ENCODE assay signal across 1 cellular context in the genomic region with DNA sequence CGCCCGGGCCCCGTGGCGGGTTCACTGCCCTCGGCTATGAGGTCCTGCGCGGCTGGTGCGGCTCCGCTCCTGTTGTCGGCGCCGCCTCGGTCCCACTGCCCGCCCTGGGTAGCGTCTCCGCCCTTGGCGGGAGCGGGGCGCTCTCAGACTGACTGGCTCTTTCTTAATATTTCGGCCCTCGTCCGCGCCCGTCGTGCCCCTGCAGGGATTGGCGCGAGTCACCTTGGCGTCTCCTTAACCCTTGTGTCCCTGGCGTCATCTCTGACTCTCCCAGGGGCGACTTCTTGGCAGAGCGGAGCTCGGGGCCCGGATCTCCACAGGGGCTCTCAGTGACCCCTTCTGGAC.
TF ChIP-seq lines count a peak whose summit lies in the region.

No MANE protein-coding gene starts in this region.

TF ChIP-seq in HepG2, 621 proteins besides CTCF, POLR2A, EP300 and RAD21 (continues in another document):
- TF ChIP-seq ZNF572 (CRISPR knock-in tag; IDR thresholded peaks at IDR 0.05): 0 out of 2 replicates have a peak, but pooled peaks have one; percentile 52
- peak; percentile 40; the same call in 1 of the 2 replicates for TF ChIP-seq FOXJ3 (CRISPR knock-in tag; IDR thresholded peaks at IDR 0.05; ENCODE audit: borderline replicate concordance)
- TF ChIP-seq HDAC6 (IDR thresholded peaks at IDR 0.05; ENCODE audit: low read depth, low read length): 0 out of 2 replicates have a peak, but pooled peaks have one; percentile 64
- TF ChIP-seq SOX6 (IDR thresholded peaks at IDR 0.05): no peak
- peak; percentile 39; the same call in 1 of the 2 replicates for TF ChIP-seq SOX6 (CRISPR knock-in tag; IDR thresholded peaks at IDR 0.05)
- TF ChIP-seq ZNF652 (CRISPR knock-in tag; IDR thresholded peaks at IDR 0.05; ENCODE audit: borderline replicate concordance, low read depth): peak; percentile 66
- 0 out of 2 replicates have a peak, but pooled peaks have one; percentile 14 for TF ChIP-seq ZC3H13 (CRISPR knock-in tag; IDR thresholded peaks at IDR 0.05)
- TF ChIP-seq KMT2A (CRISPR knock-in tag; IDR thresholded peaks at IDR 0.05): 0 out of 2 replicates have a peak, but pooled peaks have one; percentile 14
- TF ChIP-seq, protein P1, sequence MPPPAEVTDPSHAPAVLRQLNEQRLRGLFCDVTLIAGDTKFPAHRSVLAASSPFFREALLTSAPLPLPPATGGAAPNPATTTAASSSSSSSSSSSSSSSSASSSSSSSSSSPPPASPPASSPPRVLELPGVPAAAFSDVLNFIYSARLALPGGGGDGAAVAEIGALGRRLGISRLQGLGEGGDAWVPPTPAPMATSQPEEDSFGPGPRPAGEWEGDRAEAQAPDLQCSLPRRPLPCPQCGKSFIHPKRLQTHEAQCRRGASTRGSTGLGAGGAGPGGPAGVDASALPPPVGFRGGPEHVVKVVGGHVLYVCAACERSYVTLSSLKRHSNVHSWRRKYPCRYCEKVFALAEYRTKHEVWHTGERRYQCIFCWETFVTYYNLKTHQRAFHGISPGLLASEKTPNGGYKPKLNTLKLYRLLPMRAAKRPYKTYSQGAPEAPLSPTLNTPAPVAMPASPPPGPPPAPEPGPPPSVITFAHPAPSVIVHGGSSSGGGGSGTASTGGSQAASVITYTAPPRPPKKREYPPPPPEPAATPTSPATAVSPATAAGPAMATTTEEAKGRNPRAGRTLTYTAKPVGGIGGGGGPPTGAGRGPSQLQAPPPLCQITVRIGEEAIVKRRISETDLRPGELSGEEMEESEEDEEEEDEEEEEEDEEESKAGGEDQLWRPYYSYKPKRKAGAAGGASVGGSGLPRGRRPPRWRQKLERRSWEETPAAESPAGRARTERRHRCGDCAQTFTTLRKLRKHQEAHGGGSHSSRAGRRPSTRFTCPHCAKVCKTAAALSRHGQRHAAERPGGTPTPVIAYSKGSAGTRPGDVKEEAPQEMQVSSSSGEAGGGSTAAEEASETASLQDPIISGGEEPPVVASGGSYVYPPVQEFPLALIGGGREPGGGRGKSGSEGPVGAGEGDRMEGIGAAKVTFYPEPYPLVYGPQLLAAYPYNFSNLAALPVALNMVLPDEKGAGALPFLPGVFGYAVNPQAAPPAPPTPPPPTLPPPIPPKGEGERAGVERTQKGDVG (CRISPR knock-in tag; IDR thresholded peaks at IDR 0.05; ENCODE audit: borderline replicate concordance): no peak
- no peak; the same call in 1 of the 2 replicates for TF ChIP-seq ZNF337 (CRISPR knock-in tag; IDR thresholded peaks at IDR 0.05; ENCODE audit: borderline replicate concordance, low read depth)
- TF ChIP-seq RBFOX2 (IDR thresholded peaks at IDR 0.05; ENCODE audit: low read depth, low read length): peak; percentile 21; the same call in 1 of the 2 replicates
- TF ChIP-seq ZC3H4 (CRISPR knock-in tag; IDR thresholded peaks at IDR 0.05; ENCODE audit: borderline replicate concordance): peak; percentile 5; the same call in 1 of the 2 replicates
- TF ChIP-seq, protein P2, sequence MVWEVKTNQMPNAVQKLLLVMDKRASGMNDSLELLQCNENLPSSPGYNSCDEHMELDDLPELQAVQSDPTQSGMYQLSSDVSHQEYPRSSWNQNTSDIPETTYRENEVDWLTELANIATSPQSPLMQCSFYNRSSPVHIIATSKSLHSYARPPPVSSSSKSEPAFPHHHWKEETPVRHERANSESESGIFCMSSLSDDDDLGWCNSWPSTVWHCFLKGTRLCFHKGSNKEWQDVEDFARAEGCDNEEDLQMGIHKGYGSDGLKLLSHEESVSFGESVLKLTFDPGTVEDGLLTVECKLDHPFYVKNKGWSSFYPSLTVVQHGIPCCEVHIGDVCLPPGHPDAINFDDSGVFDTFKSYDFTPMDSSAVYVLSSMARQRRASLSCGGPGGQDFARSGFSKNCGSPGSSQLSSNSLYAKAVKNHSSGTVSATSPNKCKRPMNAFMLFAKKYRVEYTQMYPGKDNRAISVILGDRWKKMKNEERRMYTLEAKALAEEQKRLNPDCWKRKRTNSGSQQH (CRISPR knock-in tag; IDR thresholded peaks at IDR 0.05; ENCODE audit: low read depth): 0 out of 2 replicates have a peak, but pooled peaks have one; percentile 3
- peak; percentile 67 for TF ChIP-seq RBM39 (IDR thresholded peaks at IDR 0.05; ENCODE audit: low read depth, low read length, poor library complexity, severe bottlenecking)
- peak; percentile 96; the same call in 1 of the 2 replicates for TF ChIP-seq ZNF598 (CRISPR knock-in tag; IDR thresholded peaks at IDR 0.05; ENCODE audit: borderline replicate concordance)
- TF ChIP-seq, protein P3, sequence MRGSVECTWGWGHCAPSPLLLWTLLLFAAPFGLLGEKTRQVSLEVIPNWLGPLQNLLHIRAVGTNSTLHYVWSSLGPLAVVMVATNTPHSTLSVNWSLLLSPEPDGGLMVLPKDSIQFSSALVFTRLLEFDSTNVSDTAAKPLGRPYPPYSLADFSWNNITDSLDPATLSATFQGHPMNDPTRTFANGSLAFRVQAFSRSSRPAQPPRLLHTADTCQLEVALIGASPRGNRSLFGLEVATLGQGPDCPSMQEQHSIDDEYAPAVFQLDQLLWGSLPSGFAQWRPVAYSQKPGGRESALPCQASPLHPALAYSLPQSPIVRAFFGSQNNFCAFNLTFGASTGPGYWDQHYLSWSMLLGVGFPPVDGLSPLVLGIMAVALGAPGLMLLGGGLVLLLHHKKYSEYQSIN (CRISPR knock-in tag; IDR thresholded peaks at IDR 0.05; ENCODE audit: borderline replicate concordance): no peak
- peak; percentile 16 for TF ChIP-seq TEAD3 (CRISPR knock-in tag; optimal IDR thresholded peaks at IDR 0.05; ENCODE audit: borderline replicate concordance)
- TF ChIP-seq, protein P4, sequence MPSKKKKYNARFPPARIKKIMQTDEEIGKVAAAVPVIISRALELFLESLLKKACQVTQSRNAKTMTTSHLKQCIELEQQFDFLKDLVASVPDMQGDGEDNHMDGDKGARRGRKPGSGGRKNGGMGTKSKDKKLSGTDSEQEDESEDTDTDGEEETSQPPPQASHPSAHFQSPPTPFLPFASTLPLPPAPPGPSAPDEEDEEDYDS (CRISPR knock-in tag; IDR thresholded peaks at IDR 0.05): 0 out of 2 replicates have a peak, but pooled peaks have one; percentile 0
- TF ChIP-seq EZH2 (conservative IDR thresholded peaks at IDR 0.05; ENCODE audit: low read depth, low read length): no peak
- peak; percentile 41; the same call in 1 of the 2 replicates for TF ChIP-seq ARID2 (CRISPR knock-in tag; IDR thresholded peaks at IDR 0.05; ENCODE audit: borderline replicate concordance)
- TF ChIP-seq, protein P5, sequence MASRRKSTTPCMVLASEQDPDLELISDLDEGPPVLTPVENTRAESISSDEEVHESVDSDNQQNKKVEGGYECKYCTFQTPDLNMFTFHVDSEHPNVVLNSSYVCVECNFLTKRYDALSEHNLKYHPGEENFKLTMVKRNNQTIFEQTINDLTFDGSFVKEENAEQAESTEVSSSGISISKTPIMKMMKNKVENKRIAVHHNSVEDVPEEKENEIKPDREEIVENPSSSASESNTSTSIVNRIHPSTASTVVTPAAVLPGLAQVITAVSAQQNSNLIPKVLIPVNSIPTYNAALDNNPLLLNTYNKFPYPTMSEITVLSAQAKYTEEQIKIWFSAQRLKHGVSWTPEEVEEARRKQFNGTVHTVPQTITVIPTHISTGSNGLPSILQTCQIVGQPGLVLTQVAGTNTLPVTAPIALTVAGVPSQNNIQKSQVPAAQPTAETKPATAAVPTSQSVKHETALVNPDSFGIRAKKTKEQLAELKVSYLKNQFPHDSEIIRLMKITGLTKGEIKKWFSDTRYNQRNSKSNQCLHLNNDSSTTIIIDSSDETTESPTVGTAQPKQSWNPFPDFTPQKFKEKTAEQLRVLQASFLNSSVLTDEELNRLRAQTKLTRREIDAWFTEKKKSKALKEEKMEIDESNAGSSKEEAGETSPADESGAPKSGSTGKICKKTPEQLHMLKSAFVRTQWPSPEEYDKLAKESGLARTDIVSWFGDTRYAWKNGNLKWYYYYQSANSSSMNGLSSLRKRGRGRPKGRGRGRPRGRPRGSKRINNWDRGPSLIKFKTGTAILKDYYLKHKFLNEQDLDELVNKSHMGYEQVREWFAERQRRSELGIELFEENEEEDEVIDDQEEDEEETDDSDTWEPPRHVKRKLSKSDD (CRISPR knock-in tag; IDR thresholded peaks at IDR 0.05; ENCODE audit: low read depth): 0 out of 2 replicates have a peak, but pooled peaks have one; percentile 9
- TF ChIP-seq ZNF207 (IDR thresholded peaks at IDR 0.05; ENCODE audit: borderline replicate concordance): no peak
- peak; percentile 52 for TF ChIP-seq SRSF1 (optimal IDR thresholded peaks at IDR 0.05; ENCODE audit: low read depth, low read length)
- 0 out of 2 replicates have a peak, but pooled peaks have one; percentile 7 for TF ChIP-seq ZBTB7B (CRISPR knock-in tag; IDR thresholded peaks at IDR 0.05)
- TF ChIP-seq KDM4B (CRISPR knock-in tag; IDR thresholded peaks at IDR 0.05): 0 out of 2 replicates have a peak, but pooled peaks have one; percentile 27
- TF ChIP-seq, protein P6, sequence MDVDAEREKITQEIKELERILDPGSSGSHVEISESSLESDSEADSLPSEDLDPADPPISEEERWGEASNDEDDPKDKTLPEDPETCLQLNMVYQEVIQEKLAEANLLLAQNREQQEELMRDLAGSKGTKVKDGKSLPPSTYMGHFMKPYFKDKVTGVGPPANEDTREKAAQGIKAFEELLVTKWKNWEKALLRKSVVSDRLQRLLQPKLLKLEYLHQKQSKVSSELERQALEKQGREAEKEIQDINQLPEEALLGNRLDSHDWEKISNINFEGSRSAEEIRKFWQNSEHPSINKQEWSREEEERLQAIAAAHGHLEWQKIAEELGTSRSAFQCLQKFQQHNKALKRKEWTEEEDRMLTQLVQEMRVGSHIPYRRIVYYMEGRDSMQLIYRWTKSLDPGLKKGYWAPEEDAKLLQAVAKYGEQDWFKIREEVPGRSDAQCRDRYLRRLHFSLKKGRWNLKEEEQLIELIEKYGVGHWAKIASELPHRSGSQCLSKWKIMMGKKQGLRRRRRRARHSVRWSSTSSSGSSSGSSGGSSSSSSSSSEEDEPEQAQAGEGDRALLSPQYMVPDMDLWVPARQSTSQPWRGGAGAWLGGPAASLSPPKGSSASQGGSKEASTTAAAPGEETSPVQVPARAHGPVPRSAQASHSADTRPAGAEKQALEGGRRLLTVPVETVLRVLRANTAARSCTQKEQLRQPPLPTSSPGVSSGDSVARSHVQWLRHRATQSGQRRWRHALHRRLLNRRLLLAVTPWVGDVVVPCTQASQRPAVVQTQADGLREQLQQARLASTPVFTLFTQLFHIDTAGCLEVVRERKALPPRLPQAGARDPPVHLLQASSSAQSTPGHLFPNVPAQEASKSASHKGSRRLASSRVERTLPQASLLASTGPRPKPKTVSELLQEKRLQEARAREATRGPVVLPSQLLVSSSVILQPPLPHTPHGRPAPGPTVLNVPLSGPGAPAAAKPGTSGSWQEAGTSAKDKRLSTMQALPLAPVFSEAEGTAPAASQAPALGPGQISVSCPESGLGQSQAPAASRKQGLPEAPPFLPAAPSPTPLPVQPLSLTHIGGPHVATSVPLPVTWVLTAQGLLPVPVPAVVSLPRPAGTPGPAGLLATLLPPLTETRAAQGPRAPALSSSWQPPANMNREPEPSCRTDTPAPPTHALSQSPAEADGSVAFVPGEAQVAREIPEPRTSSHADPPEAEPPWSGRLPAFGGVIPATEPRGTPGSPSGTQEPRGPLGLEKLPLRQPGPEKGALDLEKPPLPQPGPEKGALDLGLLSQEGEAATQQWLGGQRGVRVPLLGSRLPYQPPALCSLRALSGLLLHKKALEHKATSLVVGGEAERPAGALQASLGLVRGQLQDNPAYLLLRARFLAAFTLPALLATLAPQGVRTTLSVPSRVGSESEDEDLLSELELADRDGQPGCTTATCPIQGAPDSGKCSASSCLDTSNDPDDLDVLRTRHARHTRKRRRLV (CRISPR knock-in tag; IDR thresholded peaks at IDR 0.05): peak; percentile 42; the same call in 1 of the 2 replicates
- TF ChIP-seq NPAS2 (CRISPR knock-in tag; IDR thresholded peaks at IDR 0.05; ENCODE audit: borderline replicate concordance): 0 out of 2 replicates have a peak, but pooled peaks have one; percentile 9
- TF ChIP-seq, protein P7, sequence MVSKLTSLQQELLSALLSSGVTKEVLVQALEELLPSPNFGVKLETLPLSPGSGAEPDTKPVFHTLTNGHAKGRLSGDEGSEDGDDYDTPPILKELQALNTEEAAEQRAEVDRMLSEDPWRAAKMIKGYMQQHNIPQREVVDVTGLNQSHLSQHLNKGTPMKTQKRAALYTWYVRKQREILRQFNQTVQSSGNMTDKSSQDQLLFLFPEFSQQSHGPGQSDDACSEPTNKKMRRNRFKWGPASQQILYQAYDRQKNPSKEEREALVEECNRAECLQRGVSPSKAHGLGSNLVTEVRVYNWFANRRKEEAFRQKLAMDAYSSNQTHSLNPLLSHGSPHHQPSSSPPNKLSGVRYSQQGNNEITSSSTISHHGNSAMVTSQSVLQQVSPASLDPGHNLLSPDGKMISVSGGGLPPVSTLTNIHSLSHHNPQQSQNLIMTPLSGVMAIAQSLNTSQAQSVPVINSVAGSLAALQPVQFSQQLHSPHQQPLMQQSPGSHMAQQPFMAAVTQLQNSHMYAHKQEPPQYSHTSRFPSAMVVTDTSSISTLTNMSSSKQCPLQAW (CRISPR knock-in tag; IDR thresholded peaks at IDR 0.05): 0 out of 2 replicates have a peak, but pooled peaks have one; percentile 9
- TF ChIP-seq AGO2 (optimal IDR thresholded peaks at IDR 0.05; ENCODE audit: low read depth, low read length): peak; percentile 78
- TF ChIP-seq HHEX (CRISPR knock-in tag; IDR thresholded peaks at IDR 0.05): no peak
- peak; percentile 25; the same call in 1 of the 2 replicates for TF ChIP-seq KAT7 (CRISPR knock-in tag; IDR thresholded peaks at IDR 0.05; ENCODE audit: borderline replicate concordance)
- TF ChIP-seq, protein P8, sequence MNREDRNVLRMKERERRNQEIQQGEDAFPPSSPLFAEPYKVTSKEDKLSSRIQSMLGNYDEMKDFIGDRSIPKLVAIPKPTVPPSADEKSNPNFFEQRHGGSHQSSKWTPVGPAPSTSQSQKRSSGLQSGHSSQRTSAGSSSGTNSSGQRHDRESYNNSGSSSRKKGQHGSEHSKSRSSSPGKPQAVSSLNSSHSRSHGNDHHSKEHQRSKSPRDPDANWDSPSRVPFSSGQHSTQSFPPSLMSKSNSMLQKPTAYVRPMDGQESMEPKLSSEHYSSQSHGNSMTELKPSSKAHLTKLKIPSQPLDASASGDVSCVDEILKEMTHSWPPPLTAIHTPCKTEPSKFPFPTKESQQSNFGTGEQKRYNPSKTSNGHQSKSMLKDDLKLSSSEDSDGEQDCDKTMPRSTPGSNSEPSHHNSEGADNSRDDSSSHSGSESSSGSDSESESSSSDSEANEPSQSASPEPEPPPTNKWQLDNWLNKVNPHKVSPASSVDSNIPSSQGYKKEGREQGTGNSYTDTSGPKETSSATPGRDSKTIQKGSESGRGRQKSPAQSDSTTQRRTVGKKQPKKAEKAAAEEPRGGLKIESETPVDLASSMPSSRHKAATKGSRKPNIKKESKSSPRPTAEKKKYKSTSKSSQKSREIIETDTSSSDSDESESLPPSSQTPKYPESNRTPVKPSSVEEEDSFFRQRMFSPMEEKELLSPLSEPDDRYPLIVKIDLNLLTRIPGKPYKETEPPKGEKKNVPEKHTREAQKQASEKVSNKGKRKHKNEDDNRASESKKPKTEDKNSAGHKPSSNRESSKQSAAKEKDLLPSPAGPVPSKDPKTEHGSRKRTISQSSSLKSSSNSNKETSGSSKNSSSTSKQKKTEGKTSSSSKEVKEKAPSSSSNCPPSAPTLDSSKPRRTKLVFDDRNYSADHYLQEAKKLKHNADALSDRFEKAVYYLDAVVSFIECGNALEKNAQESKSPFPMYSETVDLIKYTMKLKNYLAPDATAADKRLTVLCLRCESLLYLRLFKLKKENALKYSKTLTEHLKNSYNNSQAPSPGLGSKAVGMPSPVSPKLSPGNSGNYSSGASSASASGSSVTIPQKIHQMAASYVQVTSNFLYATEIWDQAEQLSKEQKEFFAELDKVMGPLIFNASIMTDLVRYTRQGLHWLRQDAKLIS (CRISPR knock-in tag; IDR thresholded peaks at IDR 0.05): 0 out of 2 replicates have a peak, but pooled peaks have one; percentile 31
- peak; percentile 2; the same call in 1 of the 2 replicates for TF ChIP-seq ZNF670 (CRISPR knock-in tag; IDR thresholded peaks at IDR 0.05; ENCODE audit: borderline replicate concordance)
- TF ChIP-seq ZNF136 (CRISPR knock-in tag; IDR thresholded peaks at IDR 0.05; ENCODE audit: low read depth): 0 out of 2 replicates have a peak, but pooled peaks have one; percentile 20
